ENCODE assay signal across 25 cellular contexts in genomic region chr19:33903489-33903850, GRCh38.
"Had no signal": no experiment of that assay in that cellular context is flagged by ENCODE, and none has a peak within 500 bp of the region (broad histone marks: within the 10 kb centered on the region; RNA-seq: fewer than 3 reads in every experiment).

No MANE protein-coding gene starts in this region.

- DNase-seq: activated CD4-positive, alpha-beta memory T cell treated with anti-CD3 and anti-CD28 coated beads, Interleukin-2, amount 10 ng/mL, durations not matched to agents 7 days and 5 days; activated CD4-positive, alpha-beta T cell treated with anti-CD3 and anti-CD28 coated beads for 1 hour; activated CD4-positive, alpha-beta T cell treated with anti-CD3 and anti-CD28 coated beads for 4 hours; activated CD4-positive, alpha-beta T cell treated with anti-CD3 and anti-CD28 coated beads, Interleukin-2, amount 10 ng/mL, durations not matched to agents 7 days and 5 days; activated CD4-positive, alpha-beta T cell treated with anti-CD3 and anti-CD28 coated beads, Interleukin-2, amount 50 U/mL, for 4 hours; activated CD8-positive, alpha-beta memory T cell treated with anti-CD3 and anti-CD28 coated beads, Interleukin-2, amount 50 U/mL, for 48 hours; activated gamma-delta T cell treated with Interleukin-2 at 50 U/mL for 16 hours; activated naive CD4-positive, alpha-beta T cell treated with anti-CD3 and anti-CD28 coated beads, Interleukin-2, amount 50 U/mL, for 16 hours; activated naive CD4-positive, alpha-beta T cell treated with Interleukin-2 at 50 U/mL for 16 hours; activated T-cell treated with anti-CD3 and anti-CD28 coated beads for 4 hours; activated T-cell treated with anti-CD3 and anti-CD28 coated beads, Interleukin-2, amount 50 U/mL, for 24 hours; activated T-cell treated with anti-CD3 and anti-CD28 coated beads, Interleukin-2, amount 50 U/mL, for 72 hours; amniotic stem cell; anterior cingulate cortex; caudate nucleus; cerebellar nuclear complex; effector CD8-positive, alpha-beta T cell; foreskin fibroblast; glutamatergic neuron; heart left ventricle; T-helper 2 cell had no signal

- H3K4me3 ChIP-seq: colonic mucosa, heart left ventricle had no signal

- ATAC-seq: activated T-cell treated with anti-CD3 and anti-CD28 coated beads, Interleukin-2, amount 50 U/mL, for 72 hours; esophagus mucosa; heart left ventricle; WTC11 had no signal

- H3K36me3 Mint-ChIP-seq: activated naive CD8-positive, alpha-beta T cell had no signal

- H3K27ac Mint-ChIP-seq: activated CD4-positive, alpha-beta memory T cell treated with anti-CD3 and anti-CD28 coated beads, Interleukin-2, amount 10 ng/mL, durations not matched to agents 7 days and 5 days; activated CD4-positive, alpha-beta T cell treated with anti-CD3 and anti-CD28 coated beads, Interleukin-2, amount 10 ng/mL, durations not matched to agents 7 days and 5 days; activated naive CD8-positive, alpha-beta T cell; activated T-cell treated with anti-CD3 and anti-CD28 coated beads, Interleukin-2, amount 50 U/mL, for 24 hours; activated T-cell treated with anti-CD3 and anti-CD28 coated beads, Interleukin-2, amount 50 U/mL, for 72 hours had no signal

- H3K27ac ChIP-seq: colonic mucosa had no signal

- H3K4me3 Mint-ChIP-seq: activated CD4-positive, alpha-beta memory T cell treated with anti-CD3 and anti-CD28 coated beads, Interleukin-2, amount 10 ng/mL, durations not matched to agents 7 days and 5 days; activated CD4-positive, alpha-beta T cell treated with anti-CD3 and anti-CD28 coated beads, Interleukin-2, amount 10 ng/mL, durations not matched to agents 7 days and 5 days; activated naive CD8-positive, alpha-beta T cell; activated T-cell treated with anti-CD3 and anti-CD28 coated beads, Interleukin-2, amount 50 U/mL, for 24 hours; activated T-cell treated with anti-CD3 and anti-CD28 coated beads, Interleukin-2, amount 50 U/mL, for 72 hours had no signal

- H3K9me3 ChIP-seq: colonic mucosa had no signal

- H3K36me3 ChIP-seq: colonic mucosa, heart left ventricle had no signal
